1 cellular context compared by ENCODE assay signal in genomic region chr11:61361686-61362541, GRCh38.
TF ChIP-seq lines count a peak whose summit lies in the region.

Gene CYB561A3 (minus strand): TSS chr11:61361882. CDS start chr11:61356713, 5,169 bp downstream.
Gene TMEM138 (plus strand): TSS chr11:61362374. CDS start chr11:61364391, 2,017 bp downstream.

TF ChIP-seq in K562, 482 proteins besides CTCF, POLR2A, EP300 and RAD21 (continued from another document):
- TF ChIP-seq ZNF655 (CRISPR knock-in tag; IDR thresholded peaks at IDR 0.05) (no peak), ZNF696 (CRISPR knock-in tag; conservative IDR thresholded peaks at IDR 0.05) (no peak), ZBTB9 (CRISPR knock-in tag; IDR thresholded peaks at IDR 0.05) (no peak), ETS1 (conservative IDR thresholded peaks at IDR 0.05; ENCODE audit: control insufficient read depth, low read depth, low read length) (no peak; the same call in 1 of the 2 replicates), SAP30 (IDR thresholded peaks at IDR 0.05; ENCODE audit: borderline replicate concordance, insufficient read depth, low read depth, low read length, poor library complexity, severe bottlenecking) (peak; percentile 88), NFE2 (IDR thresholded peaks at IDR 0.05; ENCODE audit: low read depth) (no peak), PPARD (CRISPR knock-in tag; IDR thresholded peaks at IDR 0.05) (no peak), ZNF143 (CRISPR knock-in tag; IDR thresholded peaks at IDR 0.05) (peak; percentile 86), ZSCAN29 (IDR thresholded peaks at IDR 0.05) (no peak), ZNF3 (CRISPR knock-in tag; IDR thresholded peaks at IDR 0.05) (no peak), SUPT5H (IDR thresholded peaks at IDR 0.05) (peak; percentile 88), TRIM25 (IDR thresholded peaks at IDR 0.05; ENCODE audit: borderline replicate concordance) (no peak), ZNF445 (CRISPR knock-in tag; IDR thresholded peaks at IDR 0.05; ENCODE audit: low read depth) (no peak), BMI1 (IDR thresholded peaks at IDR 0.05; ENCODE audit: low read length) (no peak), XRCC5 (IDR thresholded peaks at IDR 0.05; ENCODE audit: low read depth, low read length) (no peak), ZNF778 (CRISPR knock-in tag; IDR thresholded peaks at IDR 0.05) (no peak), GTF2B (IDR thresholded peaks at IDR 0.05; ENCODE audit: extremely low read depth, insufficient read length) (peak; percentile 72), TEAD4 (IDR thresholded peaks at IDR 0.05; ENCODE audit: low read length) (peak; percentile 41), TEAD4 (CRISPR knock-in tag; IDR thresholded peaks at IDR 0.05; ENCODE audit: borderline replicate concordance) (no peak), HDGF (IDR thresholded peaks at IDR 0.05) (no peak)
